Comparison of ENCODE assay signal across 11 cellular contexts in the genomic region with DNA sequence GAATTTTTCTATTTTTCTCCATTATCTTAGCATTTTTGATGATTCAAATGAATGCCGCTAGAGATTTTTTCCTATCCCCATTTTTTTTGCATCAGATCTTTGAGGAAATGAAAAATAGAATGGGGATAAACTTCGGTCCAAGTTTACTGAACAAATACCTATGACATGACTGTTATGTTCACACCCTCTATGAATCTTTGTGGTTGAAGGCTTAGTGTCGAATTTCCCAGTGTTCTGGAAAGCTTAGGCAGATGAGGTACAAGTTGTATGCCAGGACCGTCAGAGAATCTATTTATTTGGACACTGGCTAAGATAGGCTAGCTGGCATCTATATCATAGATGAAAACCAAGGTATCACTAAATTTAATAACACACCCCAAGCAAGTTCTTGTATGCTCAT.
DNase-seq lines count a peak whose midpoint lies in the region; ATAC-seq and TF ChIP-seq lines count a peak whose summit lies in the region.
"Had no signal": no experiment of that assay in that cellular context is flagged by ENCODE, and none has a peak within 500 bp of the region (broad histone marks: within the 10 kb centered on the region; RNA-seq: fewer than 3 reads in every experiment).

No MANE protein-coding gene starts in this region.

- no CpG with 5 or more reads among the region's 4 CpGs for WGBS in IMR-90 (ENCODE audit: extremely low coverage in 2 of 2, insufficient read length in 1 of 2), 2 experiments
- 35% methylated on average over 4 of the region's 4 CpGs for WGBS in prostate gland

- H2BK20ac ChIP-seq in IMR-90 (ENCODE audit: low read depth, low read length), result peak overlapping the region; percentile 70; the same call in 1 of the 2 replicates

- no peak overlapping the region for H3K4me3 ChIP-seq in AG09309 (ENCODE audit: control insufficient read depth, low read depth, low read length)
- H3K4me3 ChIP-seq in IMR-90 (ENCODE audit: insufficient read depth, low read depth, low read length), result no peak overlapping the region
- H3K4me3 ChIP-seq in astrocyte of the cerebellum (ENCODE audit: low read depth, low read length), result no peak overlapping the region
- no peak overlapping the region for H3K4me3 ChIP-seq in kidney epithelial cell (ENCODE audit: low read depth, low read length)
- no peak overlapping the region for H3K4me3 ChIP-seq in prostate gland
- no peak overlapping the region for H3K4me3 ChIP-seq in vagina

- dilution Hi-C loops in IMR-90 (cut with HindIII; ENCODE audit: low sequenced_read_pairs, unreplicated experiment), result no loop called here

- H3K27ac ChIP-seq in IMR-90 (ENCODE audit: insufficient read depth, low read length) (no peak overlapping the region), prostate gland (no peak overlapping the region), vagina (no peak overlapping the region)
- H3K27ac ChIP-seq: C4-2B had no signal

- TF ChIP-seq CTCF in AG09309 (IDR thresholded peaks at IDR 0.05; ENCODE audit: control insufficient read depth, insufficient read depth, low read depth, low read length, missing control alignments), result no peak
- no peak for TF ChIP-seq CTCF in IMR-90 (conservative IDR thresholded peaks at IDR 0.05; ENCODE audit: low read depth, low read length)
- TF ChIP-seq CTCF in astrocyte of the cerebellum (IDR thresholded peaks at IDR 0.05; ENCODE audit: low read depth, low read length, missing control alignments), result no peak
- TF ChIP-seq CTCF in kidney epithelial cell (IDR thresholded peaks at IDR 0.05; ENCODE audit: insufficient read depth, low read length, poor library complexity, severe bottlenecking), result no peak
- no peak for TF ChIP-seq CTCF in prostate gland (IDR thresholded peaks at IDR 0.05)
- no peak for TF ChIP-seq CTCF in vagina (IDR thresholded peaks at IDR 0.05)

- BruUV-seq in IMR-90 (replicated peaks; lab: Mats Ljungman, UMichigan), result no TSS peak

- POLR2A ChIA-PET in IMR-90 (lab: Charles Lee; ENCODE audit: unreplicated experiment), result no interaction called here

- H3K4ac ChIP-seq in IMR-90 (ENCODE audit: low read depth, low read length), result no peak overlapping the region; the same call in 1 of the 2 replicates

- no peak overlapping the region for H2AK5ac ChIP-seq in IMR-90 (ENCODE audit: low read depth, low read length)

- H3K9ac ChIP-seq in IMR-90 (ENCODE audit: low read depth, low read length), result no peak overlapping the region

- H3K79me1 ChIP-seq in IMR-90 (ENCODE audit: low read depth in 1 of 2, low read length in 2 of 2), result no peaks in the 10 kb centered on the region

- peak overlapping the region in 1 of 2 experiments; percentile 34; a peak in 1 of 4 replicates for H4K8ac ChIP-seq in IMR-90 (ENCODE audit: low read depth in 2 of 2, low read length in 2 of 2)

- no peak overlapping the region for H2AFZ ChIP-seq in IMR-90 (replicated peaks; ENCODE audit: low read length, poor library complexity)

- CTCF ChIA-PET in IMR-90 (lab: Yijun Ruan, JAX), result interaction anchor here (1.0 kb wide), 1 partner anchor 34 kb away, joined by 4 read pairs; no protein-coding TSS in a partner anchor

- no peak overlapping the region for H3K23ac ChIP-seq in IMR-90 (ENCODE audit: low read depth, low read length)

- H3K18ac ChIP-seq in IMR-90 (ENCODE audit: low read depth, low read length), result no peak overlapping the region

- no peak overlapping the region for H2AK9ac ChIP-seq in IMR-90 (replicated peaks; ENCODE audit: low read depth, low read length, poor library complexity)

- no peaks in the 10 kb centered on the region for H3K36me3 ChIP-seq in IMR-90 (ENCODE audit: control insufficient read depth, insufficient read depth, low read length)
- no peaks in the 10 kb centered on the region for H3K36me3 ChIP-seq in kidney epithelial cell (ENCODE audit: control insufficient read depth, insufficient read depth, low read length)
- no peaks in the 10 kb centered on the region for H3K36me3 ChIP-seq in prostate gland
- no peaks in the 10 kb centered on the region for H3K36me3 ChIP-seq in vagina

- no peak overlapping the region for H4K91ac ChIP-seq in IMR-90 (ENCODE audit: insufficient read depth, low read depth, low read length)

- in situ Hi-C loops in IMR-90 (cut with MboI; ENCODE audit: low sequenced_read_pairs), result no loop called here
- in situ Hi-C loops in astrocyte of the cerebellum (cut with HindIII; ENCODE audit: low sequenced_read_pairs), result no loop called here

- H3K9me3 ChIP-seq in IMR-90 (ENCODE audit: control insufficient read depth, insufficient read depth, low read length) (peaks cover 2% of the 10 kb centered on the region; the same call in 1 of the 2 replicates), prostate gland (no peaks in the 10 kb centered on the region), vagina (no peaks in the 10 kb centered on the region)

- DNase-seq in AG09309 (ENCODE audit: low read depth) (peak; percentile 93), IMR-90 (peak; percentile 96), astrocyte of the cerebellum (ENCODE audit: low read depth) (peak; percentile 87), kidney epithelial cell (ENCODE audit: low read depth) (peak; percentile 58), prostate gland (ENCODE audit: low spot score) (no peak), vagina (ENCODE audit: extremely low spot score in 2 of 2) (no peak)
- DNase-seq in activated CD4-positive, alpha-beta T cell treated with anti-CD3 and anti-CD28 coated beads for 4 hours, result no peak
- DNase-seq: NCI-H146, NCI-H82 had no signal

- no peaks in the 10 kb centered on the region for H3K27me3 ChIP-seq in IMR-90 (ENCODE audit: control insufficient read depth, insufficient read depth, low read length)
- H3K27me3 ChIP-seq in kidney epithelial cell (ENCODE audit: control insufficient read depth, insufficient read depth, low read length), result no peaks in the 10 kb centered on the region
- no peaks in the 10 kb centered on the region for H3K27me3 ChIP-seq in prostate gland (replicated peaks; ENCODE audit: insufficient read depth)
- no peaks in the 10 kb centered on the region for H3K27me3 ChIP-seq in vagina

- H2BK15ac ChIP-seq in IMR-90 (ENCODE audit: low read depth, low read length), result no peak overlapping the region; the same call in 2 of the 3 replicates

- ATAC-seq in IMR-90 (ENCODE audit: low read depth), result peak; percentile 89
- ATAC-seq in GM19351 (IDR thresholded peaks at IDR 0.05; ENCODE audit: unreplicated experiment), result no peak

- peak overlapping the region; percentile 55 for H2BK120ac ChIP-seq in IMR-90 (ENCODE audit: low read depth, low read length)

- no peak overlapping the region for H3K56ac ChIP-seq in IMR-90 (ENCODE audit: extremely low read depth, insufficient read depth, low read length)

- TF ChIP-seq RAD21 in IMR-90 (IDR thresholded peaks at IDR 0.05; ENCODE audit: low read length), result no peak

- H3K9me1 ChIP-seq in IMR-90 (ENCODE audit: insufficient read depth, low read length), result no peaks in the 10 kb centered on the region; the same call in 1 of the 2 replicates

- peaks cover 6% of the 10 kb centered on the region; the same call in 1 of the 2 replicates for H3K4me1 ChIP-seq in IMR-90 (ENCODE audit: control insufficient read depth, insufficient read depth, low read length)
- no peaks in the 10 kb centered on the region for H3K4me1 ChIP-seq in prostate gland (replicated peaks)
- no peaks in the 10 kb centered on the region for H3K4me1 ChIP-seq in vagina

- intact Hi-C loops in IMR-90 (cut with micrococcal nuclease) (loop anchor here (5.0 kb wide), 1 partner anchor 104 kb away; no protein-coding TSS in a partner anchor), prostate gland (cut with DNase I) (no loop called here), vagina (cut with DNase I) (no loop called here)

- peak overlapping the region; percentile 67 for H2BK5ac ChIP-seq in IMR-90 (ENCODE audit: low read depth, low read length, poor library complexity, severe bottlenecking)

- TF ChIP-seq POLR2A in IMR-90 (IDR thresholded peaks at IDR 0.05; ENCODE audit: low read depth, low read length), result no peak
- TF ChIP-seq POLR2A in prostate gland (IDR thresholded peaks at IDR 0.05), result no peak
- TF ChIP-seq POLR2A in vagina (IDR thresholded peaks at IDR 0.05), result no peak

- peak overlapping the region; percentile 53; the same call in 1 of the 2 replicates for H3K4me2 ChIP-seq in IMR-90 (ENCODE audit: low read depth, low read length)

- H4K5ac ChIP-seq in IMR-90 (ENCODE audit: low read depth, low read length), result no peak overlapping the region

- no peaks in the 10 kb centered on the region for H4K20me1 ChIP-seq in IMR-90 (ENCODE audit: insufficient read depth, low read length)

- no peak overlapping the region for H3K14ac ChIP-seq in IMR-90 (replicated peaks; ENCODE audit: low read depth, low read length)

TF ChIP-seq in IMR-90, 13 proteins besides CTCF, POLR2A, EP300 and RAD21:
- TF ChIP-seq SMC3 (IDR thresholded peaks at IDR 0.05; ENCODE audit: low read depth, low read length) (no peak), FOS (IDR thresholded peaks at IDR 0.05; ENCODE audit: low read depth, low read length) (peak; percentile 38; the same call in 1 of the 2 replicates), CEBPB (IDR thresholded peaks at IDR 0.05; ENCODE audit: low read depth, low read length) (no peak)
- TF ChIP-seq, protein P1, sequence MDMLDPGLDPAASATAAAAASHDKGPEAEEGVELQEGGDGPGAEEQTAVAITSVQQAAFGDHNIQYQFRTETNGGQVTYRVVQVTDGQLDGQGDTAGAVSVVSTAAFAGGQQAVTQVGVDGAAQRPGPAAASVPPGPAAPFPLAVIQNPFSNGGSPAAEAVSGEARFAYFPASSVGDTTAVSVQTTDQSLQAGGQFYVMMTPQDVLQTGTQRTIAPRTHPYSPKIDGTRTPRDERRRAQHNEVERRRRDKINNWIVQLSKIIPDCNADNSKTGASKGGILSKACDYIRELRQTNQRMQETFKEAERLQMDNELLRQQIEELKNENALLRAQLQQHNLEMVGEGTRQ (IDR thresholded peaks at IDR 0.05; ENCODE audit: low read depth, low read length), result no peak

Comparison
In these comparisons a context has a peak if more than half of its experiments do, and no peak if none do; other contexts are left out.
1. DNase-seq: peak in AG09309 (single experiment), IMR-90 (single experiment), astrocyte of the cerebellum (single experiment) and kidney epithelial cell (single experiment); none in prostate gland (single experiment), vagina (0 of 2) and activated CD4-positive, alpha-beta T cell treated with anti-CD3 and anti-CD28 coated beads for 4 hours (0 of 2).